Comparison of ENCODE assay signal across 8 cellular contexts in the genomic region with DNA sequence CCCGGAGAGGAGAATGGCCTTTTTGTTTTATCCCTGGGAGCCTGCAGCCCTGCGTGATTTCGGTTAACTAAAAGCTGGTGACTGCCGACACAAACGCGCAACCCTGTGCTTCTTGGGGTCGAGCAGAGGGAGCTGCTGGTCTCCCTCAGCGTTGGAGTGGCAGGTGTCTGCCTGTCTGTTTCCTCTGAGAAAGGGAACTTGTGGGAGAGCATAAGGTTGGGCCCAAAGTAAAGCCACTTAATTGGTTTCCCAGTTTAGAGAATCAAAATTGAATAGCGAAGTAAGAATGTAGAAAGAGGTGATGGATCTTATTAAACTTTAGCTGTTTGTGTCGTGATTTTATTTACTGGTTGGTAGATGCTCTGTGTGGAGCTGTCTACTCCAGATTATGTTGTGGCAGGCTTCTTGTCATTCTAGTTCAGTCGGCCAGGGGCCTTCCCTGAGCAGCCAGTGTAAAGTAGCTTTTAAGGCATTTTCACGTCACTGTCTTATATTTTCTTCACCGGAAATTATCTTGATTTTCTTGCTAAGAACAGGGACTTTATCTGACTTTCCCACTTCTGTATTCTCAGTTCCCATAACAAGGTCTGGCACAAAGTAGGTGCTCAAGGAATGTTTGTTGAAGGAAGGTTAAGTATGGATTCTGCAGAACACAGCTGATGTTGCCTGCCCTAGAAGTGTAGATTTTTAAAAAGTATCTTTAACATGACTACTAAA. TPM values are rescaled to one million over a fixed set of nuclear protein-coding genes. Genes with fewer than 3 reads are reported as not detected.
DNase-seq lines count a peak whose midpoint lies in the region; ATAC-seq and TF ChIP-seq lines count a peak whose summit lies in the region.

No MANE protein-coding gene starts in this region.

- DNase-seq in activated T-cell treated with anti-CD3 and anti-CD28 coated beads, Interleukin-2, amount 50 U/mL, for 24 hours, result no peak
- DNase-seq in activated T-cell treated with anti-CD3 and anti-CD28 coated beads, Interleukin-2, amount 50 U/mL, for 48 hours, result no peak
- peak; percentile 3 for DNase-seq in germinal center (ENCODE audit: low spot score)
- DNase-seq in sigmoid colon, result no peak
- no peak for DNase-seq in DMS79 treated with DMSO at 0.1 percent for 48 hours (lab: John Stamatoyannopoulos, UW)
- no peak for DNase-seq in stimulated activated CD4-positive, alpha-beta T cell treated with anti-CD3 and anti-CD28 coated beads, Interleukin-15, amount 100 ng/mL, for 24 hours

- no peaks in the 10 kb centered on the region for H3K27me3 ChIP-seq in sigmoid colon

- no peaks in the 10 kb centered on the region for H3K27me3 Mint-ChIP-seq in activated T-cell treated with anti-CD3 and anti-CD28 coated beads, Interleukin-2, amount 50 U/mL, for 24 hours

- peaks cover 13 to 46% (median 26%) of the 10 kb centered on the region in 4 donors for H3K36me3 ChIP-seq in sigmoid colon

- TF ChIP-seq CTCF in WI38 (IDR thresholded peaks at IDR 0.05; ENCODE audit: low read depth, low read length), result no peak
- TF ChIP-seq CTCF in sigmoid colon (IDR thresholded peaks at IDR 0.05), result no peak

- H3K4me3 ChIP-seq in WI38 (ENCODE audit: low read depth, low read length) (peak overlapping the region; percentile 93), sigmoid colon (peak overlapping the region; percentile 64 to 86 (median 78))

- no peak for TF ChIP-seq POLR2A in sigmoid colon (IDR thresholded peaks at IDR 0.05)

- H3K4me3 Mint-ChIP-seq in activated T-cell treated with anti-CD3 and anti-CD28 coated beads, Interleukin-2, amount 50 U/mL, for 24 hours, result peak overlapping the region; percentile 98

- ATAC-seq in HG03095 (IDR thresholded peaks at IDR 0.05; ENCODE audit: unreplicated experiment), result peak; percentile 4

- intact Hi-C loops in sigmoid colon (cut with DNase I), result loop anchor here (1.0 to 10.0 kb wide), 6 partner anchors 69 to 392 kb away; partner anchors contain the start of genes ADAT2, PEX3 and SF3B5

- peaks cover 47% of the 10 kb centered on the region for H3K4me1 Mint-ChIP-seq in activated T-cell treated with anti-CD3 and anti-CD28 coated beads, Interleukin-2, amount 50 U/mL, for 24 hours (ENCODE audit: low read depth)

- H3K4me1 ChIP-seq in sigmoid colon, result peaks cover 0 to 19% (median 11%) of the 10 kb centered on the region in 4 donors

- H3K9me3 Mint-ChIP-seq in activated T-cell treated with anti-CD3 and anti-CD28 coated beads, Interleukin-2, amount 50 U/mL, for 24 hours, result no peaks in the 10 kb centered on the region

- H3K27ac ChIP-seq in sigmoid colon, result peak overlapping the region; percentile 89 to 97 (median 94)

- H3K9me3 ChIP-seq in sigmoid colon, result no peaks in the 10 kb centered on the region

- peak overlapping the region; percentile 99 for H3K27ac Mint-ChIP-seq in activated T-cell treated with anti-CD3 and anti-CD28 coated beads, Interleukin-2, amount 50 U/mL, for 24 hours

- WGBS in sigmoid colon, 2 donors, result 1 to 4% methylated on average over 13 of the region's 13 CpGs

- no peak for TF ChIP-seq EP300 in sigmoid colon (IDR thresholded peaks at IDR 0.05)

- peaks cover 60% of the 10 kb centered on the region for H3K36me3 Mint-ChIP-seq in activated T-cell treated with anti-CD3 and anti-CD28 coated beads, Interleukin-2, amount 50 U/mL, for 24 hours (ENCODE audit: low read depth)

RNA-seq across cellular contexts. Expression of gene LTV1, which starts 0.7 kb away (rescaled TPM):
- total RNA-seq in sigmoid colon, result 10 to 100 TPM in 3 of 4 donors, 1 to 10 TPM in 1; 10.0 to 16.8 (median 16.4) TPM
- polyA plus RNA-seq in sigmoid colon, result 10 to 100 TPM; 14.3 to 22.2 (median 16.2) TPM

RNA-seq across cellular contexts. Expression of gene ZC2HC1B, which starts 20.4 kb away (rescaled TPM):
- not detected for total RNA-seq in sigmoid colon
- polyA plus RNA-seq in sigmoid colon, result not detected
